8 cellular contexts compared by ENCODE assay signal in the genomic region with DNA sequence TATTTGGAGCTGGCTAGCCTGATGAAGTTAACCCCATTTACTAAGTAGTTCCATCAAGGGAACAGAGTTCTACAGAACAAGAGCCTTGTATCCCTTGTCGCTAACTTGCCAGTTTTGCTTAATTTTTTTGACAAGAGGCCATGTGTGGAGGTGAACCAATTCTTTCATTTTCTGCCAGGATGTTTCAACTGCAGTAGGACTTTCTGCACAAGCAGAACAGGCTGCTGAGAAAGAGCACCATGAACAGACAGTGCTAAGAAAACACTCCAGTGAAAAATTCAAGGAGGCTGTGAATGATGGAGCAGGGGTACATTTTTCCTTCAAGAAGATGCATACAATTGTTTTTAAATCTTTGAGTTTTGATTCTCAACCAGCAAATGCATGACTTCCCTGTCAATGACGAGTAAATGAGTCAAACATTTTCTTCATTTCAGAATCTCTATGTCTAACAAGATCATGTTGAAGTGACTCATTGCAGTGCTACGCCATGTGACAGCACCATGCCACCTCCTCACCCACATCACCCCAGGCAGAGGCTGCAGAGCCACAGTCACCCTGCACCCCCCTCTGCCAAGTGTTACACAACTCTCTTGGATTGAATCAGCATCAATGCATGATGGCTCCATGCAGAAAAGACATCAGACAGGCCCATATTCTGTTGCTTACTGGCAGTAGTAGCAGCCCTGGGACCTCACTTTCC.
DNase-seq lines count a peak whose midpoint lies in the region; ATAC-seq and TF ChIP-seq lines count a peak whose summit lies in the region.

No MANE protein-coding gene starts in this region.

- H3K27me3 ChIP-seq in heart left ventricle = no peaks in the 10 kb centered on the region

- no peak for TF ChIP-seq POLR2A in heart left ventricle (IDR thresholded peaks at IDR 0.05)

- peaks cover 0 to 37% (median 26%) of the 10 kb centered on the region in 12 donors for H3K4me1 ChIP-seq in heart left ventricle

- no peaks in the 10 kb centered on the region for H3K36me3 Mint-ChIP-seq in activated T-cell treated with anti-CD3 and anti-CD28 coated beads, Interleukin-2, amount 50 U/mL, for 4 hours (ENCODE audit: insufficient read depth)

- DNase-seq in heart left ventricle (peak in 3 of 5 donors; percentile 36 to 56 (median 40)), cardiac septum (ENCODE audit: low spot score) (no peak), globus pallidus (ENCODE audit: low spot score) (peak; percentile 74), NCI-H146 treated with DMSO at 0.1 percent for 48 hours (lab: John Stamatoyannopoulos, UW; ENCODE audit: unreplicated experiment) (no peak)
- peak; percentile 38 for DNase-seq in activated T-cell treated with anti-CD3 and anti-CD28 coated beads, Interleukin-2, amount 50 U/mL, for 4 hours
- peak; percentile 49 to 72 (median 62) for DNase-seq in stimulated activated CD4-positive, alpha-beta T cell treated with anti-CD3 and anti-CD28 coated beads, TNF-alpha, amount 100 ng/mL, for 24 hours (ENCODE audit: low read depth in 3 of 3)

- no peaks in the 10 kb centered on the region for H3K9me3 Mint-ChIP-seq in activated T-cell treated with anti-CD3 and anti-CD28 coated beads, Interleukin-2, amount 50 U/mL, for 4 hours

- H3K27me3 Mint-ChIP-seq in activated T-cell treated with anti-CD3 and anti-CD28 coated beads, Interleukin-2, amount 50 U/mL, for 4 hours (ENCODE audit: low read depth) = no peaks in the 10 kb centered on the region

- 62 to 78% (median 75%) methylated on average over 3 of the region's 3 CpGs for WGBS in heart left ventricle, 4 donors

- no peaks in the 10 kb centered on the region for H3K36me3 ChIP-seq in heart left ventricle

- no peaks in the 10 kb centered on the region for H3K9me3 ChIP-seq in heart left ventricle

- no peak for TF ChIP-seq CTCF in heart left ventricle (IDR thresholded peaks at IDR 0.05)

- no peak overlapping the region for H3K4me3 ChIP-seq in heart left ventricle

- H3K4me1 Mint-ChIP-seq in activated T-cell treated with anti-CD3 and anti-CD28 coated beads, Interleukin-2, amount 50 U/mL, for 4 hours (ENCODE audit: low read depth) = peaks cover 27% of the 10 kb centered on the region

- intact Hi-C loops in heart left ventricle (cut with DNase I) = loop anchor here in 3 of 10 donors (2.0 to 10.0 kb wide), 4 partner anchors 41 to 159 kb away; no protein-coding TSS in a partner anchor
- intact Hi-C loops in cardiac septum (cut with DNase I) = loop anchor here (2.0 to 5.0 kb wide), 4 partner anchors 19 to 331 kb away; no protein-coding TSS in a partner anchor

- ATAC-seq in heart left ventricle (peak; percentile 40 to 88 (median 64)), GM18867 (IDR thresholded peaks at IDR 0.05; ENCODE audit: unreplicated experiment) (no peak), HG03565 (IDR thresholded peaks at IDR 0.05; ENCODE audit: unreplicated experiment) (no peak)
- peak; percentile 97 to 99 for ATAC-seq in activated T-cell treated with anti-CD3 and anti-CD28 coated beads, Interleukin-2, amount 50 U/mL, for 4 hours

- peak overlapping the region; percentile 5 for H3K4me3 Mint-ChIP-seq in activated T-cell treated with anti-CD3 and anti-CD28 coated beads, Interleukin-2, amount 50 U/mL, for 4 hours

- peak overlapping the region in 8 of 12 donors; percentile 21 to 88 (median 74) for H3K27ac ChIP-seq in heart left ventricle

Comparison
In these comparisons a context has a peak if more than half of its experiments do, and no peak if none do; other contexts are left out.
1. DNase-seq: peak in heart left ventricle (3 of 5), activated T-cell treated with anti-CD3 and anti-CD28 coated beads, Interleukin-2, amount 50 U/mL, for 4 hours (single experiment), globus pallidus (single experiment) and stimulated activated CD4-positive, alpha-beta T cell treated with anti-CD3 and anti-CD28 coated beads, TNF-alpha, amount 100 ng/mL, for 24 hours (3 of 3); none in cardiac septum (single experiment) and NCI-H146 treated with DMSO at 0.1 percent for 48 hours (single experiment).
2. ATAC-seq: peak in heart left ventricle (4 of 4) and activated T-cell treated with anti-CD3 and anti-CD28 coated beads, Interleukin-2, amount 50 U/mL, for 4 hours (2 of 2); none in GM18867 (single experiment) and HG03565 (single experiment).